In the genomic region with DNA sequence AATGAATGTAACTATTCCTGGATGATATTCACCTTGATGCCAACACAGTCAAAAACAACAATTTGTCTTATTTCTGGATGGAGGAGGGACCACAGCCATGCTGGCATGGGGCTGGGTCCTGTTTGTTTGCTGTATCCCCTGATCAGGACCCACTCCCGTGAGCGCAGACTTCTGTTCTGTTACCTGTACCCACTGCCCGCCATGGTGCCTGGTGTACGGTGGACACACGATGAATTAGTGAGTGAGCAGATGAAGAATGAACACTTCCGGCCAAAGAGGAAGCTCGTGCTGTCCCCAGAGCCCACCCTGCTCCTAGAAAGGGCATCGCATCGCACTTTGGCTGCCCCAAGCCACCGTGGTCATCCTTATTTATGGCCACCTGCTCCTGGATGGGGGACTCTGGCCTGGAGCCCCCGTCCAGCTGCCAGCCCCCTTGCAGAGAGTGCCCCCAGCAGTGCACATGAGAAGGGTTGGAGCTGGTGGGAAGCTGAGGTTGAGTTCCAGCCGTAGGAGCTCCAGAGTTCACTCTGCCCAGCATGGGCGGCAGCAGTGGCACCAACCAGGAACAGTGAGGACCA, we compare ENCODE assay signal across 1 cellular context.
TF ChIP-seq lines count a peak whose summit lies in the region.

No MANE protein-coding gene starts in this region.

TF ChIP-seq in GM23338, 12 proteins besides CTCF, POLR2A, EP300 and RAD21 (continued from another document):
- no peak for TF ChIP-seq ZNF462 (CRISPR knock-in tag; IDR thresholded peaks at IDR 0.05)
- no peak for TF ChIP-seq CREB1 (CRISPR knock-in tag; IDR thresholded peaks at IDR 0.05; ENCODE audit: low read depth)
